2 cellular contexts compared by ENCODE assay signal in the genomic region with DNA sequence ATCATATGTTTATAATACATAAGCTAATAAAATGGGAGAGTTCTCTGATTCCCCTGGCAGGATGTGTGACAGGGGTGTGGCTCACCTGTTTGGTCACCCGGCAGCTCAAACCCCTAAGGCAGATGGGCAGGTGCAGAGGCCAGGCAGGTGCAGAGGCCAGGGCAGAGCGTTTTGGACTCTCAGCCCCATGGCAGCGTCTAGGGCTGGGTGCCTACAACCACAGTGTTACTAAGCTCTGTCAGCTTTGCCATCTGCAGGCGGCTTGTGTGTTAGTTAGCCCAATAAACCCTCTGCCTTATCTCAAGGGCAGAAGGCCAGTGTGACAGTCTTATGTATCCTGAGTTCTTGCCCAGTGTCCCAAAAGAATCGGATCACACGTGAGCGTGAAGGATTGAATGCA.
TF ChIP-seq lines count a peak whose summit lies in the region.

No MANE protein-coding gene starts in this region.

TF ChIP-seq in HepG2, 621 proteins besides CTCF, POLR2A, EP300 and RAD21 (continued from another document):
- TF ChIP-seq NKX3-1 (CRISPR knock-in tag; IDR thresholded peaks at IDR 0.05) (no peak), MIER3 (CRISPR knock-in tag; IDR thresholded peaks at IDR 0.05; ENCODE audit: borderline replicate concordance) (no peak), ZNF333 (CRISPR knock-in tag; IDR thresholded peaks at IDR 0.05; ENCODE audit: borderline replicate concordance) (no peak), JUN (CRISPR knock-in tag; IDR thresholded peaks at IDR 0.05) (no peak), ZNF720 (CRISPR knock-in tag; IDR thresholded peaks at IDR 0.05) (no peak), RFXANK (CRISPR knock-in tag; IDR thresholded peaks at IDR 0.05) (no peak), ETV5 (CRISPR knock-in tag; IDR thresholded peaks at IDR 0.05; ENCODE audit: borderline replicate concordance) (no peak), HNRNPK (IDR thresholded peaks at IDR 0.05; ENCODE audit: low read depth, low read length, poor library complexity, severe bottlenecking) (no peak), ZNF136 (CRISPR knock-in tag; IDR thresholded peaks at IDR 0.05; ENCODE audit: low read depth) (no peak), MTA1 (CRISPR knock-in tag; IDR thresholded peaks at IDR 0.05; ENCODE audit: borderline replicate concordance) (no peak), KLF11 (CRISPR knock-in tag; IDR thresholded peaks at IDR 0.05) (no peak), TCF7L2 (IDR thresholded peaks at IDR 0.05; ENCODE audit: low read depth, low read length) (no peak), SRY (CRISPR knock-in tag; IDR thresholded peaks at IDR 0.05) (no peak)
- TF ChIP-seq, protein P1, sequence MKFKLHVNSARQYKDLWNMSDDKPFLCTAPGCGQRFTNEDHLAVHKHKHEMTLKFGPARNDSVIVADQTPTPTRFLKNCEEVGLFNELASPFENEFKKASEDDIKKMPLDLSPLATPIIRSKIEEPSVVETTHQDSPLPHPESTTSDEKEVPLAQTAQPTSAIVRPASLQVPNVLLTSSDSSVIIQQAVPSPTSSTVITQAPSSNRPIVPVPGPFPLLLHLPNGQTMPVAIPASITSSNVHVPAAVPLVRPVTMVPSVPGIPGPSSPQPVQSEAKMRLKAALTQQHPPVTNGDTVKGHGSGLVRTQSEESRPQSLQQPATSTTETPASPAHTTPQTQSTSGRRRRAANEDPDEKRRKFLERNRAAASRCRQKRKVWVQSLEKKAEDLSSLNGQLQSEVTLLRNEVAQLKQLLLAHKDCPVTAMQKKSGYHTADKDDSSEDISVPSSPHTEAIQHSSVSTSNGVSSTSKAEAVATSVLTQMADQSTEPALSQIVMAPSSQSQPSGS (CRISPR knock-in tag; IDR thresholded peaks at IDR 0.05): no peak
- TF ChIP-seq, protein P2, sequence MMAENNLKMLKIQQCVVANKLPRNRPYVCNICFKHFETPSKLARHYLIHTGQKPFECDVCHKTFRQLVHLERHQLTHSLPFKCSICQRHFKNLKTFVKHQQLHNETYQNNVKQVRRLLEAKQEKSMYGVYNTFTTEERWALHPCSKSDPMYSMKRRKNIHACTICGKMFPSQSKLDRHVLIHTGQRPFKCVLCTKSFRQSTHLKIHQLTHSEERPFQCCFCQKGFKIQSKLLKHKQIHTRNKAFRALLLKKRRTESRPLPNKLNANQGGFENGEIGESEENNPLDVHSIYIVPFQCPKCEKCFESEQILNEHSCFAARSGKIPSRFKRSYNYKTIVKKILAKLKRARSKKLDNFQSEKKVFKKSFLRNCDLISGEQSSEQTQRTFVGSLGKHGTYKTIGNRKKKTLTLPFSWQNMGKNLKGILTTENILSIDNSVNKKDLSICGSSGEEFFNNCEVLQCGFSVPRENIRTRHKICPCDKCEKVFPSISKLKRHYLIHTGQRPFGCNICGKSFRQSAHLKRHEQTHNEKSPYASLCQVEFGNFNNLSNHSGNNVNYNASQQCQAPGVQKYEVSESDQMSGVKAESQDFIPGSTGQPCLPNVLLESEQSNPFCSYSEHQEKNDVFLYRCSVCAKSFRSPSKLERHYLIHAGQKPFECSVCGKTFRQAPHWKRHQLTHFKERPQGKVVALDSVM (CRISPR knock-in tag; IDR thresholded peaks at IDR 0.05): no peak
- TF ChIP-seq, protein P3, sequence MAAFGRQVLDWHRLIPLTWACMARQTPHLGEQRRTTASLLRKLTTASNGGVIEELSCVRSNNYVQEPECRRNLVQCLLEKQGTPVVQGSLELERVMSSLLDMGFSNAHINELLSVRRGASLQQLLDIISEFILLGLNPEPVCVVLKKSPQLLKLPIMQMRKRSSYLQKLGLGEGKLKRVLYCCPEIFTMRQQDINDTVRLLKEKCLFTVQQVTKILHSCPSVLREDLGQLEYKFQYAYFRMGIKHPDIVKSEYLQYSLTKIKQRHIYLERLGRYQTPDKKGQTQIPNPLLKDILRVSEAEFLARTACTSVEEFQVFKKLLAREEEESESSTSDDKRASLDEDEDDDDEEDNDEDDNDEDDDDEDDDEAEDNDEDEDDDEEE (CRISPR knock-in tag; IDR thresholded peaks at IDR 0.05): no peak
- TF ChIP-seq, protein P4, sequence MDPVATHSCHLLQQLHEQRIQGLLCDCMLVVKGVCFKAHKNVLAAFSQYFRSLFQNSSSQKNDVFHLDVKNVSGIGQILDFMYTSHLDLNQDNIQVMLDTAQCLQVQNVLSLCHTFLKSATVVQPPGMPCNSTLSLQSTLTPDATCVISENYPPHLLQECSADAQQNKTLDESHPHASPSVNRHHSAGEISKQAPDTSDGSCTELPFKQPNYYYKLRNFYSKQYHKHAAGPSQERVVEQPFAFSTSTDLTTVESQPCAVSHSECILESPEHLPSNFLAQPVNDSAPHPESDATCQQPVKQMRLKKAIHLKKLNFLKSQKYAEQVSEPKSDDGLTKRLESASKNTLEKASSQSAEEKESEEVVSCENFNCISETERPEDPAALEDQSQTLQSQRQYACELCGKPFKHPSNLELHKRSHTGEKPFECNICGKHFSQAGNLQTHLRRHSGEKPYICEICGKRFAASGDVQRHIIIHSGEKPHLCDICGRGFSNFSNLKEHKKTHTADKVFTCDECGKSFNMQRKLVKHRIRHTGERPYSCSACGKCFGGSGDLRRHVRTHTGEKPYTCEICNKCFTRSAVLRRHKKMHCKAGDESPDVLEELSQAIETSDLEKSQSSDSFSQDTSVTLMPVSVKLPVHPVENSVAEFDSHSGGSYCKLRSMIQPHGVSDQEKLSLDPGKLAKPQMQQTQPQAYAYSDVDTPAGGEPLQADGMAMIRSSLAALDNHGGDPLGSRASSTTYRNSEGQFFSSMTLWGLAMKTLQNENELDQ (CRISPR knock-in tag; IDR thresholded peaks at IDR 0.05; ENCODE audit: borderline replicate concordance): no peak

TF ChIP-seq in WTC11, 78 proteins besides CTCF, POLR2A, EP300 and RAD21 (continued from another document):
- TF ChIP-seq, protein P5, sequence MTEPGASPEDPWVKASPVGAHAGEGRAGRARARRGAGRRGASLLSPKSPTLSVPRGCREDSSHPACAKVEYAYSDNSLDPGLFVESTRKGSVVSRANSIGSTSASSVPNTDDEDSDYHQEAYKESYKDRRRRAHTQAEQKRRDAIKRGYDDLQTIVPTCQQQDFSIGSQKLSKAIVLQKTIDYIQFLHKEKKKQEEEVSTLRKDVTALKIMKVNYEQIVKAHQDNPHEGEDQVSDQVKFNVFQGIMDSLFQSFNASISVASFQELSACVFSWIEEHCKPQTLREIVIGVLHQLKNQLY (CRISPR knock-in tag; IDR thresholded peaks at IDR 0.05): no peak
- TF ChIP-seq GTF2I (CRISPR knock-in tag; conservative IDR thresholded peaks at IDR 0.05): no peak
- TF ChIP-seq NFATC4 (CRISPR knock-in tag; IDR thresholded peaks at IDR 0.05): no peak
- TF ChIP-seq, protein P6, sequence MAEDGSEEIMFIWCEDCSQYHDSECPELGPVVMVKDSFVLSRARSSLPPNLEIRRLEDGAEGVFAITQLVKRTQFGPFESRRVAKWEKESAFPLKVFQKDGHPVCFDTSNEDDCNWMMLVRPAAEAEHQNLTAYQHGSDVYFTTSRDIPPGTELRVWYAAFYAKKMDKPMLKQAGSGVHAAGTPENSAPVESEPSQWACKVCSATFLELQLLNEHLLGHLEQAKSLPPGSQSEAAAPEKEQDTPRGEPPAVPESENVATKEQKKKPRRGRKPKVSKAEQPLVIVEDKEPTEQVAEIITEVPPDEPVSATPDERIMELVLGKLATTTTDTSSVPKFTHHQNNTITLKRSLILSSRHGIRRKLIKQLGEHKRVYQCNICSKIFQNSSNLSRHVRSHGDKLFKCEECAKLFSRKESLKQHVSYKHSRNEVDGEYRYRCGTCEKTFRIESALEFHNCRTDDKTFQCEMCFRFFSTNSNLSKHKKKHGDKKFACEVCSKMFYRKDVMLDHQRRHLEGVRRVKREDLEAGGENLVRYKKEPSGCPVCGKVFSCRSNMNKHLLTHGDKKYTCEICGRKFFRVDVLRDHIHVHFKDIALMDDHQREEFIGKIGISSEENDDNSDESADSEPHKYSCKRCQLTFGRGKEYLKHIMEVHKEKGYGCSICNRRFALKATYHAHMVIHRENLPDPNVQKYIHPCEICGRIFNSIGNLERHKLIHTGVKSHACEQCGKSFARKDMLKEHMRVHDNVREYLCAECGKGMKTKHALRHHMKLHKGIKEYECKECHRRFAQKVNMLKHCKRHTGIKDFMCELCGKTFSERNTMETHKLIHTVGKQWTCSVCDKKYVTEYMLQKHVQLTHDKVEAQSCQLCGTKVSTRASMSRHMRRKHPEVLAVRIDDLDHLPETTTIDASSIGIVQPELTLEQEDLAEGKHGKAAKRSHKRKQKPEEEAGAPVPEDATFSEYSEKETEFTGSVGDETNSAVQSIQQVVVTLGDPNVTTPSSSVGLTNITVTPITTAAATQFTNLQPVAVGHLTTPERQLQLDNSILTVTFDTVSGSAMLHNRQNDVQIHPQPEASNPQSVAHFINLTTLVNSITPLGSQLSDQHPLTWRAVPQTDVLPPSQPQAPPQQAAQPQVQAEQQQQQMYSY (CRISPR knock-in tag; IDR thresholded peaks at IDR 0.05): no peak
- TF ChIP-seq GABPB1 (CRISPR knock-in tag; IDR thresholded peaks at IDR 0.05): no peak
- TF ChIP-seq MXD4 (CRISPR knock-in tag; IDR thresholded peaks at IDR 0.05; ENCODE audit: borderline replicate concordance): no peak
- no peak for TF ChIP-seq NFE2L1 (CRISPR knock-in tag; IDR thresholded peaks at IDR 0.05)
- no peak for TF ChIP-seq USF2 (CRISPR knock-in tag; IDR thresholded peaks at IDR 0.05)
- TF ChIP-seq, protein P7, sequence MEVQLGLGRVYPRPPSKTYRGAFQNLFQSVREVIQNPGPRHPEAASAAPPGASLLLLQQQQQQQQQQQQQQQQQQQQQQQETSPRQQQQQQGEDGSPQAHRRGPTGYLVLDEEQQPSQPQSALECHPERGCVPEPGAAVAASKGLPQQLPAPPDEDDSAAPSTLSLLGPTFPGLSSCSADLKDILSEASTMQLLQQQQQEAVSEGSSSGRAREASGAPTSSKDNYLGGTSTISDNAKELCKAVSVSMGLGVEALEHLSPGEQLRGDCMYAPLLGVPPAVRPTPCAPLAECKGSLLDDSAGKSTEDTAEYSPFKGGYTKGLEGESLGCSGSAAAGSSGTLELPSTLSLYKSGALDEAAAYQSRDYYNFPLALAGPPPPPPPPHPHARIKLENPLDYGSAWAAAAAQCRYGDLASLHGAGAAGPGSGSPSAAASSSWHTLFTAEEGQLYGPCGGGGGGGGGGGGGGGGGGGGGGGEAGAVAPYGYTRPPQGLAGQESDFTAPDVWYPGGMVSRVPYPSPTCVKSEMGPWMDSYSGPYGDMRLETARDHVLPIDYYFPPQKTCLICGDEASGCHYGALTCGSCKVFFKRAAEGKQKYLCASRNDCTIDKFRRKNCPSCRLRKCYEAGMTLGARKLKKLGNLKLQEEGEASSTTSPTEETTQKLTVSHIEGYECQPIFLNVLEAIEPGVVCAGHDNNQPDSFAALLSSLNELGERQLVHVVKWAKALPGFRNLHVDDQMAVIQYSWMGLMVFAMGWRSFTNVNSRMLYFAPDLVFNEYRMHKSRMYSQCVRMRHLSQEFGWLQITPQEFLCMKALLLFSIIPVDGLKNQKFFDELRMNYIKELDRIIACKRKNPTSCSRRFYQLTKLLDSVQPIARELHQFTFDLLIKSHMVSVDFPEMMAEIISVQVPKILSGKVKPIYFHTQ (CRISPR knock-in tag; IDR thresholded peaks at IDR 0.05): no peak
- no peak for TF ChIP-seq FOXK1 (CRISPR knock-in tag; IDR thresholded peaks at IDR 0.05)
- TF ChIP-seq USF1 (CRISPR knock-in tag; IDR thresholded peaks at IDR 0.05): no peak
